Comparison of ENCODE assay signal across 1 cellular context in the genomic region with DNA sequence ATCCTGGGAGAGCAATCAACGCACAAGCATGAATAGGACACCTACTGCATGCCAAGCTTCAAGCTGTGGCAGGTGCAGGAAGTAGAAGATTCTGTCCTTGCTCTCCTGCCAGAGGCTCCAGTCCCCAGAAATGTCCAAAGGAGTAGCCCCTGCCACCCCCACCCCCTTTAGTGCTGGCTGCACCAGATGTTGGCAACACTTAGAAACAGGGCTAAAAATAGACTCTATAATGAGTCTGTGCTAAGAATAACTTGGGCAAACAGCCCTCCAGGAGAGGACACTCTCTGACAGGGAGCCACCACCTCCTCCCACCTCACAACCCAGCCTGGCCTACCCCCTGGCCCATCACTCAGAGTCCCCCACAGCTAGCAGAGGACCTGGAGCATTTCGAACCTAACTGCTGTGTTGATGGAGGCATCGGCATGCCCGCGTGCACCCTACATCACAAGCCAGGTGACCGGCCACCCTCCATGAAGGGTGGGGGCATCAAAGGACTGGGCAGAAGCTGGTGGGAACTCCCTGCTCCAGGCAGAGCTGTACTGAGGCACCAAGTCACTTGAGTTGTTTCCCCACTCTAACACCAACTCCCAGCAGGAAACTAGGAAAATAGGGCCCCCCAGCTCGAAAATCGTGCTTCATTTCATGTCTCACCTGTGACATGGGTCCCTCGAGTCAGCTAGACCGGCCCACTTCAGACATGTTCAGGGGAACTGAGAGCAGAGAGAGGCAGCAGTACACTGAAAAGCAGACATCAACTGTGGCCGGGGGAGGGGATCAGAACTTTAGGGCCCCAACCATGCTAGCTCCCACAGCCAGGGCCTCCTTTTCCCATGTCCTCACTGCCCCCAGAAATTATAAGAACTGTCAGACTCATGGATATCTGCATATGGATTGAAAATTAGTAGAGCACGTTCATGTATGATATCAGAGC.
TF ChIP-seq lines count a peak whose summit lies in the region.

No MANE protein-coding gene starts in this region.

TF ChIP-seq in SK-N-SH treated with all-trans-retinoic acid at 6 μM for 48 hours, 23 proteins besides CTCF, POLR2A, EP300 and RAD21 (continued from another document):
- TF ChIP-seq, protein P1, sequence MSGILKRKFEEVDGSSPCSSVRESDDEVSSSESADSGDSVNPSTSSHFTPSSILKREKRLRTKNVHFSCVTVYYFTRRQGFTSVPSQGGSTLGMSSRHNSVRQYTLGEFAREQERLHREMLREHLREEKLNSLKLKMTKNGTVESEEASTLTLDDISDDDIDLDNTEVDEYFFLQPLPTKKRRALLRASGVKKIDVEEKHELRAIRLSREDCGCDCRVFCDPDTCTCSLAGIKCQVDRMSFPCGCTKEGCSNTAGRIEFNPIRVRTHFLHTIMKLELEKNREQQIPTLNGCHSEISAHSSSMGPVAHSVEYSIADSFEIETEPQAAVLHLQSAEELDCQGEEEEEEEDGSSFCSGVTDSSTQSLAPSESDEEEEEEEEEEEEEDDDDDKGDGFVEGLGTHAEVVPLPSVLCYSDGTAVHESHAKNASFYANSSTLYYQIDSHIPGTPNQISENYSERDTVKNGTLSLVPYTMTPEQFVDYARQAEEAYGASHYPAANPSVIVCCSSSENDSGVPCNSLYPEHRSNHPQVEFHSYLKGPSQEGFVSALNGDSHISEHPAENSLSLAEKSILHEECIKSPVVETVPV (CRISPR knock-in tag; IDR thresholded peaks at IDR 0.05), result no peak
- TF ChIP-seq OSR1 (CRISPR knock-in tag; IDR thresholded peaks at IDR 0.05) (no peak), ISL1 (CRISPR knock-in tag; IDR thresholded peaks at IDR 0.05) (no peak), CSDC2 (CRISPR knock-in tag; IDR thresholded peaks at IDR 0.05) (no peak), ZFP30 (CRISPR knock-in tag; IDR thresholded peaks at IDR 0.05) (no peak), ESRRG (CRISPR knock-in tag; IDR thresholded peaks at IDR 0.05) (no peak), RARB (CRISPR knock-in tag; IDR thresholded peaks at IDR 0.05) (no peak), SNAI2 (CRISPR knock-in tag; IDR thresholded peaks at IDR 0.05) (no peak), ARNTL (CRISPR knock-in tag; IDR thresholded peaks at IDR 0.05; ENCODE audit: borderline replicate concordance, low read depth) (no peak)
- TF ChIP-seq, protein P2, sequence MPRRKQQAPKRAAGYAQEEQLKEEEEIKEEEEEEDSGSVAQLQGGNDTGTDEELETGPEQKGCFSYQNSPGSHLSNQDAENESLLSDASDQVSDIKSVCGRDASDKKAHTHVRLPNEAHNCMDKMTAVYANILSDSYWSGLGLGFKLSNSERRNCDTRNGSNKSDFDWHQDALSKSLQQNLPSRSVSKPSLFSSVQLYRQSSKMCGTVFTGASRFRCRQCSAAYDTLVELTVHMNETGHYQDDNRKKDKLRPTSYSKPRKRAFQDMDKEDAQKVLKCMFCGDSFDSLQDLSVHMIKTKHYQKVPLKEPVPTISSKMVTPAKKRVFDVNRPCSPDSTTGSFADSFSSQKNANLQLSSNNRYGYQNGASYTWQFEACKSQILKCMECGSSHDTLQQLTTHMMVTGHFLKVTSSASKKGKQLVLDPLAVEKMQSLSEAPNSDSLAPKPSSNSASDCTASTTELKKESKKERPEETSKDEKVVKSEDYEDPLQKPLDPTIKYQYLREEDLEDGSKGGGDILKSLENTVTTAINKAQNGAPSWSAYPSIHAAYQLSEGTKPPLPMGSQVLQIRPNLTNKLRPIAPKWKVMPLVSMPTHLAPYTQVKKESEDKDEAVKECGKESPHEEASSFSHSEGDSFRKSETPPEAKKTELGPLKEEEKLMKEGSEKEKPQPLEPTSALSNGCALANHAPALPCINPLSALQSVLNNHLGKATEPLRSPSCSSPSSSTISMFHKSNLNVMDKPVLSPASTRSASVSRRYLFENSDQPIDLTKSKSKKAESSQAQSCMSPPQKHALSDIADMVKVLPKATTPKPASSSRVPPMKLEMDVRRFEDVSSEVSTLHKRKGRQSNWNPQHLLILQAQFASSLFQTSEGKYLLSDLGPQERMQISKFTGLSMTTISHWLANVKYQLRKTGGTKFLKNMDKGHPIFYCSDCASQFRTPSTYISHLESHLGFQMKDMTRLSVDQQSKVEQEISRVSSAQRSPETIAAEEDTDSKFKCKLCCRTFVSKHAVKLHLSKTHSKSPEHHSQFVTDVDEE (CRISPR knock-in tag; IDR thresholded peaks at IDR 0.05), result no peak
- TF ChIP-seq, protein P3, sequence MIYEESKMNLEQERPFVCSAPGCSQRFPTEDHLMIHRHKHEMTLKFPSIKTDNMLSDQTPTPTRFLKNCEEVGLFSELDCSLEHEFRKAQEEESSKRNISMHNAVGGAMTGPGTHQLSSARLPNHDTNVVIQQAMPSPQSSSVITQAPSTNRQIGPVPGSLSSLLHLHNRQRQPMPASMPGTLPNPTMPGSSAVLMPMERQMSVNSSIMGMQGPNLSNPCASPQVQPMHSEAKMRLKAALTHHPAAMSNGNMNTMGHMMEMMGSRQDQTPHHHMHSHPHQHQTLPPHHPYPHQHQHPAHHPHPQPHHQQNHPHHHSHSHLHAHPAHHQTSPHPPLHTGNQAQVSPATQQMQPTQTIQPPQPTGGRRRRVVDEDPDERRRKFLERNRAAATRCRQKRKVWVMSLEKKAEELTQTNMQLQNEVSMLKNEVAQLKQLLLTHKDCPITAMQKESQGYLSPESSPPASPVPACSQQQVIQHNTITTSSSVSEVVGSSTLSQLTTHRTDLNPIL (CRISPR knock-in tag; IDR thresholded peaks at IDR 0.05; ENCODE audit: low read depth), result no peak
- TF ChIP-seq, protein P4, sequence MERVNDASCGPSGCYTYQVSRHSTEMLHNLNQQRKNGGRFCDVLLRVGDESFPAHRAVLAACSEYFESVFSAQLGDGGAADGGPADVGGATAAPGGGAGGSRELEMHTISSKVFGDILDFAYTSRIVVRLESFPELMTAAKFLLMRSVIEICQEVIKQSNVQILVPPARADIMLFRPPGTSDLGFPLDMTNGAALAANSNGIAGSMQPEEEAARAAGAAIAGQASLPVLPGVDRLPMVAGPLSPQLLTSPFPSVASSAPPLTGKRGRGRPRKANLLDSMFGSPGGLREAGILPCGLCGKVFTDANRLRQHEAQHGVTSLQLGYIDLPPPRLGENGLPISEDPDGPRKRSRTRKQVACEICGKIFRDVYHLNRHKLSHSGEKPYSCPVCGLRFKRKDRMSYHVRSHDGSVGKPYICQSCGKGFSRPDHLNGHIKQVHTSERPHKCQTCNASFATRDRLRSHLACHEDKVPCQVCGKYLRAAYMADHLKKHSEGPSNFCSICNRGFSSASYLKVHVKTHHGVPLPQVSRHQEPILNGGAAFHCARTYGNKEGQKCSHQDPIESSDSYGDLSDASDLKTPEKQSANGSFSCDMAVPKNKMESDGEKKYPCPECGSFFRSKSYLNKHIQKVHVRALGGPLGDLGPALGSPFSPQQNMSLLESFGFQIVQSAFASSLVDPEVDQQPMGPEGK (CRISPR knock-in tag; IDR thresholded peaks at IDR 0.05; ENCODE audit: borderline replicate concordance), result no peak
TF ChIP-seq in SK-N-SH treated with all-trans-retinoic acid at 6 μM for 48 hours: peak in this region for 0.
